In the genomic region with DNA sequence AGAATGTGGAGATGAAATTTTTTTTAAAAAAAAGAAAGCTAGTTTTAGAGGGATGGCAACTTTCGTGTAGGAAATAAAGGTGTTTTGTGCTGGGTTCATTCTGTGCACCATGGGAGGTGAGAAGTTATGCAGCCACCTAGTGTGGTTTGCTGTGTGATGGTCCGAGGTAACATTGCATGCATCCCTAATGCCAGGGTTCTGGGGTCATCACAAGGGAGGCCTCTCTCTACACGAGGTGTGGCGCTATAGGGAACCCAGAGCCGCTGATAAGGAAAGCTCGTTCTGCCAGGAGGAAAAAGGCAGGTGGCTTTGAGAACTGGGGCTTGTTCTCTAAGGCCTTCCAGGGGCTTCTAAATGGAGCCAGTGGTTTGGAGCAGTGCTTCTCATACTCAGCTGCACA, we compare ENCODE assay signal across 13 cellular contexts. TPM values are rescaled to one million over a fixed set of nuclear protein-coding genes. Genes with fewer than 3 reads are reported as not detected.
A peak's percentile ranks its signal among the peaks of the same experiment; 100 is the strongest.
DNase-seq lines count a peak whose midpoint lies in the region; ATAC-seq and TF ChIP-seq lines count a peak whose summit lies in the region.
"Had no signal": no experiment of that assay in that cellular context is flagged by ENCODE, and none has a peak within 500 bp of the region (broad histone marks: within the 10 kb centered on the region; RNA-seq: fewer than 3 reads in every experiment).

No MANE protein-coding gene starts in this region.

- no peaks in the 10 kb centered on the region for H3K27me3 ChIP-seq in dorsolateral prefrontal cortex
- H3K27me3 ChIP-seq: BE2C had no signal

- H3K4me3 Mint-ChIP-seq in WTC11 = no peak overlapping the region
- no peak overlapping the region for H3K4me3 Mint-ChIP-seq in stimulated activated effector memory CD8-positive, alpha-beta T cell treated with anti-CD3 and anti-CD28 coated beads, Interleukin-12 subunit alpha, Interleukin-12 subunit beta, amount 100 ng/mL, for 72 hours
- H3K4me3 Mint-ChIP-seq: CD4-positive, alpha-beta memory T cell had no signal

- POLR2A ChIA-PET in WTC11 (lab: Charles Lee) = interaction anchor here (0.5 to 1.4 kb wide), 2 partner anchors 43 to 229 kb away, joined by 3 to 4 read pairs; no protein-coding TSS in a partner anchor

- H3K4me3 ChIP-seq in dorsolateral prefrontal cortex = no peak overlapping the region
- H3K4me3 ChIP-seq: A549 had no signal

- DNase-seq in WTC11 (ENCODE audit: low spot score) (no peak), dorsolateral prefrontal cortex (no peak), NCI-H1694 treated with DMSO at 0.1 percent for 48 hours (lab: John Stamatoyannopoulos, UW) (no peak)
- no peak for DNase-seq in stimulated activated effector memory CD8-positive, alpha-beta T cell treated with anti-CD3 and anti-CD28 coated beads, Interleukin-12 subunit alpha, Interleukin-12 subunit beta, amount 100 ng/mL, for 72 hours (ENCODE audit: low spot score in 2 of 2)
- DNase-seq: BE2C; Caco-2; CD4-positive, alpha-beta memory T cell; DND-41; IMR-90 had no signal

- H3K36me3 Mint-ChIP-seq in WTC11 = peaks cover 21% of the 10 kb centered on the region
- peaks cover 63% of the 10 kb centered on the region for H3K36me3 Mint-ChIP-seq in stimulated activated effector memory CD8-positive, alpha-beta T cell treated with anti-CD3 and anti-CD28 coated beads, Interleukin-12 subunit alpha, Interleukin-12 subunit beta, amount 100 ng/mL, for 72 hours

- peak overlapping the region in 55 of 59 donors; percentile 5 to 97 (median 89) for H3K27ac ChIP-seq in dorsolateral prefrontal cortex
- H3K27ac ChIP-seq: C4-2B had no signal

- peaks cover 25% of the 10 kb centered on the region for H3K4me1 Mint-ChIP-seq in WTC11
- no peaks in the 10 kb centered on the region for H3K4me1 Mint-ChIP-seq in stimulated activated effector memory CD8-positive, alpha-beta T cell treated with anti-CD3 and anti-CD28 coated beads, Interleukin-12 subunit alpha, Interleukin-12 subunit beta, amount 100 ng/mL, for 72 hours
- H3K4me1 Mint-ChIP-seq: CD4-positive, alpha-beta memory T cell had no signal

- CTCF ChIA-PET in WTC11 (lab: Charles Lee) = interaction anchor here (0.6 to 10.7 kb wide), 11 partner anchors 9 to 406 kb away, joined by 3 to 119 read pairs (median 3); a partner anchor contains a TSS

- intact Hi-C loops in dorsolateral prefrontal cortex (cut with DNase I) = loop anchor here in 1 of 2 donors (2.0 to 10.0 kb wide), 2 partner anchors 14 to 156 kb away; no protein-coding TSS in a partner anchor

- no peaks in the 10 kb centered on the region for H3K9me3 Mint-ChIP-seq in WTC11
- no peaks in the 10 kb centered on the region for H3K9me3 Mint-ChIP-seq in stimulated activated effector memory CD8-positive, alpha-beta T cell treated with anti-CD3 and anti-CD28 coated beads, Interleukin-12 subunit alpha, Interleukin-12 subunit beta, amount 100 ng/mL, for 72 hours
- H3K9me3 Mint-ChIP-seq: CD4-positive, alpha-beta memory T cell had no signal

- peak; percentile 64; the same call in 1 of the 2 replicates for ATAC-seq in WTC11
- ATAC-seq in stimulated activated effector memory CD8-positive, alpha-beta T cell treated with anti-CD3 and anti-CD28 coated beads, Interleukin-12 subunit alpha, Interleukin-12 subunit beta, amount 100 ng/mL, for 72 hours = no peak
- no peak for ATAC-seq in HG03095 (IDR thresholded peaks at IDR 0.05; ENCODE audit: unreplicated experiment)
- ATAC-seq in GM21723 (IDR thresholded peaks at IDR 0.05; ENCODE audit: unreplicated experiment) = no peak
- ATAC-seq: A549 had no signal

- TF ChIP-seq CTCF in WTC11 (IDR thresholded peaks at IDR 0.05) (no peak), dorsolateral prefrontal cortex (IDR thresholded peaks at IDR 0.05 in 54 of 56, conservative IDR thresholded peaks at IDR 0.05 in 2 of 56; ENCODE audit: low read depth in 1 of 56, partially characterized antibody in 56 of 56) (no peak)

- no peak overlapping the region for H3K27ac Mint-ChIP-seq in WTC11
- peak overlapping the region; percentile 32 for H3K27ac Mint-ChIP-seq in stimulated activated effector memory CD8-positive, alpha-beta T cell treated with anti-CD3 and anti-CD28 coated beads, Interleukin-12 subunit alpha, Interleukin-12 subunit beta, amount 100 ng/mL, for 72 hours

- no peaks in the 10 kb centered on the region for H3K27me3 Mint-ChIP-seq in WTC11 (ENCODE audit: low read depth)
- H3K27me3 Mint-ChIP-seq: CD4-positive, alpha-beta memory T cell had no signal

TF ChIP-seq in WTC11, 78 proteins besides CTCF, POLR2A, EP300 and RAD21 (continues in another document):
- TF ChIP-seq, protein P1, sequence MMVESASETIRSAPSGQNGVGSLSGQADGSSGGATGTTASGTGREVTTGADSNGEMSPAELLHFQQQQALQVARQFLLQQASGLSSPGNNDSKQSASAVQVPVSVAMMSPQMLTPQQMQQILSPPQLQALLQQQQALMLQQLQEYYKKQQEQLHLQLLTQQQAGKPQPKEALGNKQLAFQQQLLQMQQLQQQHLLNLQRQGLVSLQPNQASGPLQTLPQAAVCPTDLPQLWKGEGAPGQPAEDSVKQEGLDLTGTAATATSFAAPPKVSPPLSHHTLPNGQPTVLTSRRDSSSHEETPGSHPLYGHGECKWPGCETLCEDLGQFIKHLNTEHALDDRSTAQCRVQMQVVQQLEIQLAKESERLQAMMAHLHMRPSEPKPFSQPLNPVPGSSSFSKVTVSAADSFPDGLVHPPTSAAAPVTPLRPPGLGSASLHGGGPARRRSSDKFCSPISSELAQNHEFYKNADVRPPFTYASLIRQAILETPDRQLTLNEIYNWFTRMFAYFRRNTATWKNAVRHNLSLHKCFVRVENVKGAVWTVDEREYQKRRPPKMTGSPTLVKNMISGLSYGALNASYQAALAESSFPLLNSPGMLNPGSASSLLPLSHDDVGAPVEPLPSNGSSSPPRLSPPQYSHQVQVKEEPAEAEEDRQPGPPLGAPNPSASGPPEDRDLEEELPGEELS (CRISPR knock-in tag; IDR thresholded peaks at IDR 0.05) = no peak
- TF ChIP-seq, protein P2, sequence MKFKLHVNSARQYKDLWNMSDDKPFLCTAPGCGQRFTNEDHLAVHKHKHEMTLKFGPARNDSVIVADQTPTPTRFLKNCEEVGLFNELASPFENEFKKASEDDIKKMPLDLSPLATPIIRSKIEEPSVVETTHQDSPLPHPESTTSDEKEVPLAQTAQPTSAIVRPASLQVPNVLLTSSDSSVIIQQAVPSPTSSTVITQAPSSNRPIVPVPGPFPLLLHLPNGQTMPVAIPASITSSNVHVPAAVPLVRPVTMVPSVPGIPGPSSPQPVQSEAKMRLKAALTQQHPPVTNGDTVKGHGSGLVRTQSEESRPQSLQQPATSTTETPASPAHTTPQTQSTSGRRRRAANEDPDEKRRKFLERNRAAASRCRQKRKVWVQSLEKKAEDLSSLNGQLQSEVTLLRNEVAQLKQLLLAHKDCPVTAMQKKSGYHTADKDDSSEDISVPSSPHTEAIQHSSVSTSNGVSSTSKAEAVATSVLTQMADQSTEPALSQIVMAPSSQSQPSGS (CRISPR knock-in tag; IDR thresholded peaks at IDR 0.05; ENCODE audit: borderline replicate concordance, low read depth) = no peak
- no peak for TF ChIP-seq ZBTB21 (CRISPR knock-in tag; IDR thresholded peaks at IDR 0.05; ENCODE audit: borderline replicate concordance)
- TF ChIP-seq GTF2I (CRISPR knock-in tag; conservative IDR thresholded peaks at IDR 0.05) = no peak
- TF ChIP-seq, protein P3, sequence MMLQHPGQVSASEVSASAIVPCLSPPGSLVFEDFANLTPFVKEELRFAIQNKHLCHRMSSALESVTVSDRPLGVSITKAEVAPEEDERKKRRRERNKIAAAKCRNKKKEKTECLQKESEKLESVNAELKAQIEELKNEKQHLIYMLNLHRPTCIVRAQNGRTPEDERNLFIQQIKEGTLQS (CRISPR knock-in tag; conservative IDR thresholded peaks at IDR 0.05) = no peak
- TF ChIP-seq ETV6 (CRISPR knock-in tag; IDR thresholded peaks at IDR 0.05) = no peak
- no peak for TF ChIP-seq ZNF263 (CRISPR knock-in tag; IDR thresholded peaks at IDR 0.05; ENCODE audit: low read depth)
- TF ChIP-seq SOX15 (CRISPR knock-in tag; IDR thresholded peaks at IDR 0.05) = no peak
- no peak for TF ChIP-seq TEAD4 (CRISPR knock-in tag; IDR thresholded peaks at IDR 0.05)
- no peak for TF ChIP-seq ZNF317 (CRISPR knock-in tag; IDR thresholded peaks at IDR 0.05; ENCODE audit: borderline replicate concordance, low read depth)
- no peak for TF ChIP-seq OVOL2 (CRISPR knock-in tag; IDR thresholded peaks at IDR 0.05; ENCODE audit: borderline replicate concordance)
- TF ChIP-seq, protein P4, sequence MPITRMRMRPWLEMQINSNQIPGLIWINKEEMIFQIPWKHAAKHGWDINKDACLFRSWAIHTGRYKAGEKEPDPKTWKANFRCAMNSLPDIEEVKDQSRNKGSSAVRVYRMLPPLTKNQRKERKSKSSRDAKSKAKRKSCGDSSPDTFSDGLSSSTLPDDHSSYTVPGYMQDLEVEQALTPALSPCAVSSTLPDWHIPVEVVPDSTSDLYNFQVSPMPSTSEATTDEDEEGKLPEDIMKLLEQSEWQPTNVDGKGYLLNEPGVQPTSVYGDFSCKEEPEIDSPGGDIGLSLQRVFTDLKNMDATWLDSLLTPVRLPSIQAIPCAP (CRISPR knock-in tag; IDR thresholded peaks at IDR 0.05) = no peak
- TF ChIP-seq, protein P5, sequence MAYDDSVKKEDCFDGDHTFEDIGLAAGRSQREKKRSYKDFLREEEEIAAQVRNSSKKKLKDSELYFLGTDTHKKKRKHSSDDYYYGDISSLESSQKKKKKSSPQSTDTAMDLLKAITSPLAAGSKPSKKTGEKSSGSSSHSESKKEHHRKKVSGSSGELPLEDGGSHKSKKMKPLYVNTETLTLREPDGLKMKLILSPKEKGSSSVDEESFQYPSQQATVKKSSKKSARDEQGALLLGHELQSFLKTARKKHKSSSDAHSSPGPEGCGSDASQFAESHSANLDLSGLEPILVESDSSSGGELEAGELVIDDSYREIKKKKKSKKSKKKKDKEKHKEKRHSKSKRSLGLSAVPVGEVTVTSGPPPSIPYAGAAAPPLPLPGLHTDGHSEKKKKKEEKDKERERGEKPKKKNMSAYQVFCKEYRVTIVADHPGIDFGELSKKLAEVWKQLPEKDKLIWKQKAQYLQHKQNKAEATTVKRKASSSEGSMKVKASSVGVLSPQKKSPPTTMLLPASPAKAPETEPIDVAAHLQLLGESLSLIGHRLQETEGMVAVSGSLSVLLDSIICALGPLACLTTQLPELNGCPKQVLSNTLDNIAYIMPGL (CRISPR knock-in tag; IDR thresholded peaks at IDR 0.05) = no peak
- TF ChIP-seq FOXP1 (CRISPR knock-in tag; IDR thresholded peaks at IDR 0.05; ENCODE audit: borderline replicate concordance) = no peak
- TF ChIP-seq, protein P6, sequence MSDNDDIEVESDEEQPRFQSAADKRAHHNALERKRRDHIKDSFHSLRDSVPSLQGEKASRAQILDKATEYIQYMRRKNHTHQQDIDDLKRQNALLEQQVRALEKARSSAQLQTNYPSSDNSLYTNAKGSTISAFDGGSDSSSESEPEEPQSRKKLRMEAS (CRISPR knock-in tag; IDR thresholded peaks at IDR 0.05) = no peak
- TF ChIP-seq ZNF396 (CRISPR knock-in tag; IDR thresholded peaks at IDR 0.05; ENCODE audit: borderline replicate concordance) = no peak
- no peak for TF ChIP-seq MYBL2 (CRISPR knock-in tag; IDR thresholded peaks at IDR 0.05)

RNA-seq across cellular contexts. Expression of a gene that starts 43.3 kb away (rescaled TPM):
- total RNA-seq in WTC11 (2021) (59.7 to 71.7 TPM (median 65.5 TPM) in 3 replicates), dorsolateral prefrontal cortex (100 to 1,000 TPM in 51 of 120 experiments, 10 to 100 TPM in 69; 61.8 to 152 (median 97.7) TPM)
